Comparison of ENCODE assay signal across 3 cellular contexts in genomic region chr12:111321317-111321716, GRCh38.
"Had no signal": no experiment of that assay in that cellular context is flagged by ENCODE, and none has a peak within 500 bp of the region (broad histone marks: within the 10 kb centered on the region; RNA-seq: fewer than 3 reads in every experiment).

No MANE protein-coding gene starts in this region.

- H3K4me3 ChIP-seq: GM12878 had no signal

- DNase-seq: GDM1, GF-D8 had no signal

- ATAC-seq: GM12878 had no signal
